25 cellular contexts compared by ENCODE assay signal in the genomic region with DNA sequence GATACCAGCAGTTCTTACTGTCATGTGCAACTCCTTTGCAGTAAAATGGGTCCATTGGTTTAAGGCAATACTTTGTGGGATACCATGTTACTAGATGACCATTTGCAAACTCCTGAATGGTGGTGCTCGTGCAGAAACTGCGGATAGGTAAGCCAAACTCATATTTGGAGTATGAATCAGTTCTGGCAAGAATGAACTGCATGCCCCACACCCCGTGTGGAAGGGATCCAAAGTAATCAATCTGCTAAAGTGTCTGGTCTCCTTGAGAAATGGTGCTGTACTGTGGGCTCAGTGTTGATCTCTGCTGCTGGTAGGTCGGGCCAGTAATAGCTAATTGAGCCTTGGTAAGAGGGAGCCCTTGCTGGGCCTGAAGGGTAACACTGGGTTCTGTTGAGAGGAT. TPM values are rescaled to one million over a fixed set of nuclear protein-coding genes. Genes with fewer than 3 reads are reported as not detected.
A peak's percentile ranks its signal among the peaks of the same experiment; 100 is the strongest.
DNase-seq lines count a peak whose midpoint lies in the region; TF ChIP-seq lines count a peak whose summit lies in the region.
"Had no signal": no experiment of that assay in that cellular context is flagged by ENCODE, and none has a peak within 500 bp of the region (broad histone marks: within the 10 kb centered on the region; RNA-seq: fewer than 3 reads in every experiment).

No MANE protein-coding gene starts in this region.

- H3K9me3 ChIP-seq in ascending aorta, result no peaks in the 10 kb centered on the region
- H3K9me3 ChIP-seq: esophagus muscularis mucosa, tibial artery had no signal

- H3K27me3 ChIP-seq in brain microvascular endothelial cell (replicated peaks) (no peaks in the 10 kb centered on the region), ascending aorta (no peaks in the 10 kb centered on the region)
- H3K27me3 ChIP-seq: cardiac muscle cell, esophagus muscularis mucosa, tibial artery had no signal

- no peak overlapping the region for H3K27ac ChIP-seq in brain microvascular endothelial cell
- H3K27ac ChIP-seq in ascending aorta, result no peak overlapping the region
- H3K27ac ChIP-seq: cardiac muscle cell, esophagus muscularis mucosa, tibial artery had no signal

- H3K4me3 ChIP-seq in brain microvascular endothelial cell (ENCODE audit: low read depth, low read length) (no peak overlapping the region), ascending aorta (no peak overlapping the region)
- H3K4me3 ChIP-seq: cardiac muscle cell, esophagus muscularis mucosa, tibial artery had no signal

- no peak for TF ChIP-seq EP300 in Ishikawa (IDR thresholded peaks at IDR 0.05; ENCODE audit: borderline replicate concordance)

- intact Hi-C loops in ascending aorta (cut with DNase I), result no loop called here

- H3K4me1 ChIP-seq in ascending aorta, result no peaks in the 10 kb centered on the region

- no peaks in the 10 kb centered on the region for H3K36me3 ChIP-seq in brain microvascular endothelial cell (replicated peaks)
- no peaks in the 10 kb centered on the region for H3K36me3 ChIP-seq in ascending aorta
- H3K36me3 ChIP-seq: cardiac muscle cell, esophagus muscularis mucosa, tibial artery had no signal

- in situ Hi-C loops in brain microvascular endothelial cell (cut with HindIII; ENCODE audit: low pct_ligation_motif_present, low sequenced_read_pairs), result no loop called here

- TF ChIP-seq RAD21 in Ishikawa (IDR thresholded peaks at IDR 0.05; ENCODE audit: low read depth), result no peak

- DNase-seq in A172 (ENCODE audit: low spot score) (peak; percentile 13), brain microvascular endothelial cell (peak; percentile 7), kidney glomerular epithelial cell (lab: John Stamatoyannopoulos, UW) (peak; percentile 14), ascending aorta (ENCODE audit: low spot score in 2 of 2) (no peak), NCI-H69 (lab: John Stamatoyannopoulos, UW) (no peak)
- DNase-seq in activated effector memory CD4-positive, alpha-beta T cell treated with anti-CD3 and anti-CD28 coated beads, Interleukin-2, amount 50 U/mL, for 16 hours, result no peak
- DNase-seq in activated CD4-positive, CD25-positive, alpha-beta regulatory T cell (lab: John Stamatoyannopoulos, UW), result no peak
- DNase-seq: 8988T; activated CD4-positive, alpha-beta T cell treated with anti-CD3 and anti-CD28 coated beads for 48 hours; activated naive CD4-positive, alpha-beta T cell treated with Interleukin-2 at 50 U/mL for 16 hours; activated T-cell treated with anti-CD3 and anti-CD28 coated beads, Interleukin-2, amount 50 U/mL, for 48 hours; CD8-positive, alpha-beta memory T cell; cortex of kidney; GDM1; hippocampal formation; left ventricle myocardium superior; naive thymus-derived CD4-positive, alpha-beta T cell; NCI-H1105; NCI-H774; nucleus accumbens; stimulated activated naive CD8-positive, alpha-beta T cell treated with anti-CD3 and anti-CD28 coated beads, Interleukin-15, amount 100 ng/mL, for 72 hours; tibial artery had no signal

- TF ChIP-seq CTCF in brain microvascular endothelial cell (IDR thresholded peaks at IDR 0.05; ENCODE audit: low read depth, low read length, missing control alignments), result no peak
- no peak for TF ChIP-seq CTCF in ascending aorta (IDR thresholded peaks at IDR 0.05)

TF ChIP-seq in Ishikawa, 13 proteins besides CTCF, POLR2A, EP300 and RAD21:
- TF ChIP-seq, protein P1, sequence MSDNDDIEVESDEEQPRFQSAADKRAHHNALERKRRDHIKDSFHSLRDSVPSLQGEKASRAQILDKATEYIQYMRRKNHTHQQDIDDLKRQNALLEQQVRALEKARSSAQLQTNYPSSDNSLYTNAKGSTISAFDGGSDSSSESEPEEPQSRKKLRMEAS (IDR thresholded peaks at IDR 0.05), result no peak
- TF ChIP-seq YY1 (IDR thresholded peaks at IDR 0.05; ENCODE audit: low read depth), result no peak
- peak; percentile 28; the same call in 1 of the 2 replicates for TF ChIP-seq NFIC (IDR thresholded peaks at IDR 0.05)

RNA-seq across cellular contexts. Expression of a gene that starts 4.2 kb away (rescaled TPM):
- total RNA-seq in A172 (2014; rRNA removed; shearing (Covaris generic)), result 29.9 and 33.5 TPM in 2 replicates
- total RNA-seq in ascending aorta, result 23.2 TPM

Comparison
In these comparisons a context has a peak if more than half of its experiments do, and no peak if none do; other contexts are left out.
1. DNase-seq: peak in A172 (single experiment), brain microvascular endothelial cell (single experiment) and kidney glomerular epithelial cell (single experiment); none in activated effector memory CD4-positive, alpha-beta T cell treated with anti-CD3 and anti-CD28 coated beads, Interleukin-2, amount 50 U/mL, for 16 hours (single experiment), ascending aorta (0 of 2), NCI-H69 (single experiment) and activated CD4-positive, CD25-positive, alpha-beta regulatory T cell (0 of 4).